In genomic region chr11:114255289-114255688, GRCh38 we compare ENCODE assay signal across 2 cellular contexts.
A peak's percentile ranks its signal among the peaks of the same experiment; 100 is the strongest.
TF ChIP-seq lines count a peak whose summit lies in the region.

No MANE protein-coding gene starts in this region.

TF ChIP-seq in liver, 16 proteins besides CTCF, POLR2A, EP300 and RAD21:
- TF ChIP-seq RXRA (IDR thresholded peaks at IDR 0.05) (peak; percentile 17 to 52), HNF4A (conservative IDR thresholded peaks at IDR 0.05) (peak in 1 of 2 donors; percentile 35), REST (IDR thresholded peaks at IDR 0.05) (peak; percentile 9), FOXA1 (IDR thresholded peaks at IDR 0.05) (no peak)

TF ChIP-seq in HepG2, 621 proteins besides CTCF, POLR2A, EP300 and RAD21:
- TF ChIP-seq SSRP1 (CRISPR knock-in tag; IDR thresholded peaks at IDR 0.05) = no peak
